ENCODE assay signal across 11 cellular contexts in genomic region chr1:6350416-6351088, GRCh38. TPM values are rescaled to one million over a fixed set of nuclear protein-coding genes. Genes with fewer than 3 reads are reported as not detected.
DNase-seq lines count a peak whose midpoint lies in the region; ATAC-seq and TF ChIP-seq lines count a peak whose summit lies in the region.
"Had no signal": no experiment of that assay in that cellular context is flagged by ENCODE, and none has a peak within 500 bp of the region (broad histone marks: within the 10 kb centered on the region; RNA-seq: fewer than 3 reads in every experiment).

No MANE protein-coding gene starts in this region.

- no peak for DNase-seq in CD4-positive, alpha-beta T cell
- no peak for DNase-seq in Panc1 (ENCODE audit: low read depth, low spot score)
- DNase-seq in esophagus squamous epithelium (lab: John Stamatoyannopoulos, UW) = no peak
- DNase-seq in mucosa of gallbladder (ENCODE audit: low spot score) = peak; percentile 87
- no peak for DNase-seq in stimulated activated CD4-positive, alpha-beta T cell treated with anti-CD3 and anti-CD28 coated beads, Interleukin-2, amount 100 ng/mL, for 24 hours
- no peak for DNase-seq in SKM-1 treated with dmso at 0.1 percent for 144 hours (lab: John Stamatoyannopoulos, UW; ENCODE audit: unreplicated experiment)
- no peak for DNase-seq in activated T-cell treated with anti-CD3 and anti-CD28 coated beads for 4 hours
- DNase-seq: activated CD4-positive, alpha-beta T cell treated with anti-CD3 and anti-CD28 coated beads, Interleukin-2, amount 10 ng/mL, durations not matched to agents 24 days and 14 days; SIG-M5 had no signal

- intact Hi-C loops in CD4-positive, alpha-beta T cell (cut with DNase I, micrococcal nuclease) = no loop called here
- intact Hi-C loops in Panc1 (cut with micrococcal nuclease; ENCODE audit: unreplicated experiment) = no loop called here
- intact Hi-C loops in esophagus squamous epithelium (cut with DNase I) = no loop called here

- ATAC-seq in CD4-positive, alpha-beta T cell (ENCODE audit: poor library complexity) = no peak
- ATAC-seq in Panc1 (no peak), GM21528 (IDR thresholded peaks at IDR 0.05; ENCODE audit: low FRiP score, unreplicated experiment) (no peak)

- no peaks in the 10 kb centered on the region for H3K27me3 ChIP-seq in CD4-positive, alpha-beta T cell (ENCODE audit: control insufficient read depth, insufficient read depth, low read length)
- H3K27me3 ChIP-seq in Panc1 (ENCODE audit: control insufficient read depth, insufficient read depth, low read length) (no peaks in the 10 kb centered on the region), esophagus squamous epithelium (no peaks in the 10 kb centered on the region)

- peaks cover 32% of the 10 kb centered on the region for H3K4me1 Mint-ChIP-seq in CD4-positive, alpha-beta T cell (ENCODE audit: low read depth)

- H3K9me3 Mint-ChIP-seq in CD4-positive, alpha-beta T cell = no peaks in the 10 kb centered on the region
- H3K9me3 Mint-ChIP-seq: activated CD4-positive, alpha-beta T cell treated with anti-CD3 and anti-CD28 coated beads, Interleukin-2, amount 10 ng/mL, durations not matched to agents 24 days and 14 days had no signal

- no peak for TF ChIP-seq CTCF in CD4-positive, alpha-beta T cell (IDR thresholded peaks at IDR 0.05)
- TF ChIP-seq CTCF in Panc1 (IDR thresholded peaks at IDR 0.05) (no peak), esophagus squamous epithelium (IDR thresholded peaks at IDR 0.05) (no peak)

- no peaks in the 10 kb centered on the region for H3K36me3 Mint-ChIP-seq in CD4-positive, alpha-beta T cell (ENCODE audit: low read depth)
- H3K36me3 Mint-ChIP-seq: activated naive CD8-positive, alpha-beta T cell had no signal

- BruUV-seq in Panc1 (replicated peaks; lab: Mats Ljungman, UMichigan) = no TSS peak

- H3K4me1 ChIP-seq in Panc1 (ENCODE audit: control insufficient read depth, insufficient read depth, low read length) (peaks cover 50% of the 10 kb centered on the region), esophagus squamous epithelium (peaks cover 52 to 80% (median 57%) of the 10 kb centered on the region in 3 donors)

- no peak for TF ChIP-seq POLR2A in esophagus squamous epithelium (IDR thresholded peaks at IDR 0.05)

- POLR2A ChIA-PET in CD4-positive, alpha-beta T cell (lab: Charles Lee) = interaction anchor here (0.7 to 3.2 kb wide), 2 partner anchors 43 to 151 kb away, joined by 3 to 28 read pairs; partner anchors contain the start of gene ACOT7
- POLR2A ChIA-PET in Panc1 (lab: Charles Lee) = no interaction called here

- no peaks in the 10 kb centered on the region for H3K9me3 ChIP-seq in CD4-positive, alpha-beta T cell (ENCODE audit: control insufficient read depth, low read length)
- no peaks in the 10 kb centered on the region for H3K9me3 ChIP-seq in Panc1 (ENCODE audit: control insufficient read depth, insufficient read depth, low read depth, low read length)
- H3K9me3 ChIP-seq in esophagus squamous epithelium = no peaks in the 10 kb centered on the region

- H3K4me3 Mint-ChIP-seq in CD4-positive, alpha-beta T cell = no peak overlapping the region
- H3K4me3 Mint-ChIP-seq: activated CD4-positive, alpha-beta T cell treated with anti-CD3 and anti-CD28 coated beads, Interleukin-2, amount 10 ng/mL, durations not matched to agents 24 days and 14 days; activated naive CD8-positive, alpha-beta T cell had no signal

- H3K36me3 ChIP-seq in Panc1 (ENCODE audit: control insufficient read depth, insufficient read depth, low read length) (no peaks in the 10 kb centered on the region), esophagus squamous epithelium (peaks cover 0 to under 1% (median 0%) of the 10 kb centered on the region in 3 donors)

- peak overlapping the region; percentile 68 for H3K27ac Mint-ChIP-seq in CD4-positive, alpha-beta T cell
- H3K27ac Mint-ChIP-seq: activated naive CD8-positive, alpha-beta T cell had no signal

- H3K27me3 Mint-ChIP-seq in CD4-positive, alpha-beta T cell = no peaks in the 10 kb centered on the region
- H3K27me3 Mint-ChIP-seq: activated CD4-positive, alpha-beta T cell treated with anti-CD3 and anti-CD28 coated beads, Interleukin-2, amount 10 ng/mL, durations not matched to agents 24 days and 14 days; activated naive CD8-positive, alpha-beta T cell had no signal

- no peak overlapping the region for H3K4me3 ChIP-seq in Panc1 (ENCODE audit: low read depth in 2 of 2, low read length in 2 of 2)
- no peak overlapping the region for H3K4me3 ChIP-seq in esophagus squamous epithelium

- in situ Hi-C loops in Panc1 (cut with HindIII; ENCODE audit: low pct_unique_long_range_greater_than_20kb, low sequenced_read_pairs) = no loop called here

- 56 to 79% methylated on average over 7 of the region's 15 CpGs for WGBS in esophagus squamous epithelium, 2 donors

- CTCF ChIA-PET in CD4-positive, alpha-beta T cell (lab: Charles Lee) = interaction anchor here (0.6 kb wide), 1 partner anchor 44 kb away, joined by 3 read pairs; no protein-coding TSS in a partner anchor
- CTCF ChIA-PET in Panc1 (lab: Charles Lee) = no interaction called here

- H3K27ac ChIP-seq in CD4-positive, alpha-beta T cell (ENCODE audit: low read depth, low read length) = no peak overlapping the region
- H3K27ac ChIP-seq in Panc1 (ENCODE audit: low read length) (0 out of 2 replicates have a peak overlapping the region, but pooled peaks have one; percentile 30), esophagus squamous epithelium (peak overlapping the region; percentile 45 to 67 (median 48))

RNA-seq across cellular contexts. Expression of gene ACOT7, which starts 43.0 kb away (rescaled TPM):
- 1 to 10 TPM; 5.3 to 5.4 TPM for total RNA-seq in CD4-positive, alpha-beta T cell
- total RNA-seq in Panc1 (2021; ENCODE audit: unreplicated experiment) (120 TPM), esophagus squamous epithelium (10 to 100 TPM; 23.5 to 50.7 (median 39.0) TPM), mucosa of gallbladder (21.4 TPM)
- 194 TPM for polyA plus RNA-seq in Panc1 (2012; ENCODE audit: insufficient read length)
